In the genomic region with DNA sequence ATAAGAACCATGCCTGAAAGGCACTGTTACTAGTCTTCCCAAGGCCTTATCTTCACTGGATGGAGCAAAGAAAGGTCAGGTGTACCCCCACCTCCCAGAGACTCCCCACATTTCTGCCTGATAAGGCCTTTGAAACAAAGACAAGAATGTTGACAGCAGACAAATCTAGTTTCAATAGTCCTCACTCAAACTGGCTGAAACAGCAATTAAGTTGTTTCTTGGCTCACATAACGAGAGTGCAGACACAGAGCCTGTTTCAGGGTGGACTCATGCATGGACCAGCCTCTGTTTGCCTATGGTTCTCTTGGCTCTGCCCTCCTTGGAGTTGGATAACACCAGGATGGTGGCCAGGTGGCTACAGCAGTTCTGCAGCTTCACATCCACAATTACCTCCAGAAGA, we compare ENCODE assay signal across 35 cellular contexts. TPM values are rescaled to one million over a fixed set of nuclear protein-coding genes. Genes with fewer than 3 reads are reported as not detected.
"Had no signal": no experiment of that assay in that cellular context is flagged by ENCODE, and none has a peak within 500 bp of the region (broad histone marks: within the 10 kb centered on the region; RNA-seq: fewer than 3 reads in every experiment).

No MANE protein-coding gene starts in this region.

- H3K36me3 Mint-ChIP-seq: activated CD4-positive, alpha-beta memory T cell treated with anti-CD3 and anti-CD28 coated beads for 36 hours had no signal

- H3K27me3 ChIP-seq: adrenal gland, brain microvascular endothelial cell had no signal

- H3K27ac ChIP-seq: adrenal gland, brain microvascular endothelial cell, PC-9, VCaP had no signal

- H3K4me3 ChIP-seq: adrenal gland, PC-9 had no signal

- H3K4me3 Mint-ChIP-seq: activated B cell treated with CpG ODN at 0.5 μM for 24 hours; activated CD4-positive, alpha-beta memory T cell treated with anti-CD3 and anti-CD28 coated beads for 36 hours; activated naive CD4-positive, alpha-beta T cell treated with anti-CD3 and anti-CD28 coated beads for 36 hours; activated T-cell treated with anti-CD3 and anti-CD28 coated beads, Interleukin-2, amount 50 U/mL, for 4 hours; activated T-helper 1 cell treated with anti-CD3 and anti-CD28 coated beads, Interleukin-12 subunit alpha, Interleukin-12 subunit beta, Interleukin-2, Interleukin-4 antibody, amounts not matched to agents 30 ng/mL and 10 ng/mL and 1 ng/mL, durations not matched to agents 14 hours and 24 hours and 36 hours had no signal

- H3K36me3 ChIP-seq: adrenal gland, brain microvascular endothelial cell had no signal

- H3K27ac Mint-ChIP-seq: activated B cell treated with CpG ODN at 0.5 μM for 24 hours; activated CD4-positive, alpha-beta memory T cell treated with anti-CD3 and anti-CD28 coated beads for 36 hours; activated naive CD4-positive, alpha-beta T cell treated with anti-CD3 and anti-CD28 coated beads for 36 hours; activated naive CD4-positive, alpha-beta T cell treated with anti-CD3 and anti-CD28 coated beads, Interleukin-2, amount 50 U/mL, for 72 hours; activated T-helper 1 cell treated with anti-CD3 and anti-CD28 coated beads, Interleukin-12 subunit alpha, Interleukin-12 subunit beta, Interleukin-2, Interleukin-4 antibody, amounts not matched to agents 30 ng/mL and 10 ng/mL and 1 ng/mL, durations not matched to agents 14 hours and 24 hours and 36 hours had no signal

- H3K4me1 Mint-ChIP-seq: activated B cell treated with CpG ODN at 0.5 μM for 24 hours had no signal

- H3K4me1 ChIP-seq: adrenal gland had no signal

- DNase-seq: activated B cell treated with CpG ODN at 0.5 μM for 24 hours; activated CD4-positive, alpha-beta memory T cell treated with anti-CD3 and anti-CD28 coated beads for 36 hours; activated CD4-positive, alpha-beta T cell treated with anti-CD3 and anti-CD28 coated beads for 4 hours; activated CD4-positive, alpha-beta T cell treated with anti-CD3 and anti-CD28 coated beads, Interleukin-2, amount 50 U/mL, for 1 hour; activated CD4-positive, CD25-positive, alpha-beta regulatory T cell treated with anti-CD3 and anti-CD28 coated beads, Interleukin-2, amount 50 U/mL, for 72 hours; activated CD8-positive, alpha-beta memory T cell treated with anti-CD3 and anti-CD28 coated beads, Interleukin-2, amount 50 U/mL, for 4 hours; activated gamma-delta T cell treated with Interleukin-2 at 50 U/mL for 16 hours; activated naive CD4-positive, alpha-beta T cell treated with anti-CD3 and anti-CD28 coated beads for 36 hours; activated T-cell treated with anti-CD3 and anti-CD28 coated beads for 4 hours; activated T-cell treated with anti-CD3 and anti-CD28 coated beads, Interleukin-2, amount 50 U/mL, for 4 hours; adrenal gland; brain microvascular endothelial cell; central memory CD4-positive, alpha-beta T cell; KG1; NCI-H1092 treated with DMSO at 0.1 percent for 48 hours; NCI-H146; NCI-H187; NCI-H2029 treated with DMSO at 0.1 percent for 48 hours; NCI-H2107; NCI-H2171; NCI-H510A; NCI-H748 treated with DMSO at 0.1 percent for 48 hours; PC-9; Right ventricle myocardium superior; SW 1271; T-helper 1 cell; T-helper 2 cell; T-helper 9 cell had no signal

RNA-seq across cellular contexts. Expression of gene CFAP221, which starts 7.5 kb away (rescaled TPM):
- total RNA-seq: activated B cell treated with CpG ODN at 0.5 μM for 24 hours; activated CD4-positive, alpha-beta memory T cell treated with anti-CD3 and anti-CD28 coated beads for 36 hours; activated naive CD4-positive, alpha-beta T cell treated with anti-CD3 and anti-CD28 coated beads for 36 hours; activated naive CD4-positive, alpha-beta T cell treated with anti-CD3 and anti-CD28 coated beads, Interleukin-2, amount 50 U/mL, for 72 hours; activated T-cell treated with anti-CD3 and anti-CD28 coated beads, Interleukin-2, amount 50 U/mL, for 4 hours; activated T-helper 1 cell treated with anti-CD3 and anti-CD28 coated beads, Interleukin-12 subunit alpha, Interleukin-12 subunit beta, Interleukin-2, Interleukin-4 antibody, amounts not matched to agents 30 ng/mL and 10 ng/mL and 1 ng/mL, durations not matched to agents 14 hours and 24 hours and 36 hours; LHCN-M2; OCI-LY7; PC-9 had no signal

RNA-seq across cellular contexts. Expression of gene SCTR, which starts 12.4 kb away (rescaled TPM):
- total RNA-seq: activated B cell treated with CpG ODN at 0.5 μM for 24 hours; activated CD4-positive, alpha-beta memory T cell treated with anti-CD3 and anti-CD28 coated beads for 36 hours; activated naive CD4-positive, alpha-beta T cell treated with anti-CD3 and anti-CD28 coated beads for 36 hours; activated naive CD4-positive, alpha-beta T cell treated with anti-CD3 and anti-CD28 coated beads, Interleukin-2, amount 50 U/mL, for 72 hours; activated T-cell treated with anti-CD3 and anti-CD28 coated beads, Interleukin-2, amount 50 U/mL, for 4 hours; activated T-helper 1 cell treated with anti-CD3 and anti-CD28 coated beads, Interleukin-12 subunit alpha, Interleukin-12 subunit beta, Interleukin-2, Interleukin-4 antibody, amounts not matched to agents 30 ng/mL and 10 ng/mL and 1 ng/mL, durations not matched to agents 14 hours and 24 hours and 36 hours; astrocyte; chondrocyte; LHCN-M2; OCI-LY7; PC-9 had no signal
